In genomic region chr18:55406374-55407045, GRCh38 we compare ENCODE assay signal across 10 cellular contexts.
A peak's percentile ranks its signal among the peaks of the same experiment; 100 is the strongest.
DNase-seq lines count a peak whose midpoint lies in the region; ATAC-seq and TF ChIP-seq lines count a peak whose summit lies in the region.
"Had no signal": no experiment of that assay in that cellular context is flagged by ENCODE, and none has a peak within 500 bp of the region (broad histone marks: within the 10 kb centered on the region; RNA-seq: fewer than 3 reads in every experiment).

No MANE protein-coding gene starts in this region.

- H4K20me1 ChIP-seq in GM23338 (replicated peaks; ENCODE audit: insufficient read depth), result no peaks in the 10 kb centered on the region

- peak overlapping the region; percentile 78; the same call in 1 of the 2 replicates for H3K27ac Mint-ChIP-seq in GM23338
- H3K27ac Mint-ChIP-seq in effector memory CD8-positive, alpha-beta T cell, result no peak overlapping the region

- peaks cover 82% of the 10 kb centered on the region for H3K4me1 Mint-ChIP-seq in GM23338
- H3K4me1 Mint-ChIP-seq in effector memory CD8-positive, alpha-beta T cell (ENCODE audit: low read depth in 2 of 2), result no peaks in the 10 kb centered on the region
- H3K4me1 Mint-ChIP-seq: central memory CD8-positive, alpha-beta T cell had no signal

- H3K27ac ChIP-seq in GM23338 (ENCODE audit: low read depth), result no peak overlapping the region
- H3K27ac ChIP-seq in coronary artery, result peak overlapping the region; percentile 74 to 86
- peak overlapping the region in 1 of 2 donors; percentile 6 for H3K27ac ChIP-seq in prostate gland

- no peak for DNase-seq in GM23338 (ENCODE audit: low spot score)
- peak; percentile 73 for DNase-seq in NCI-H2171 treated with DMSO at 0.1 percent for 48 hours (lab: John Stamatoyannopoulos, UW)
- no peak for DNase-seq in coronary artery (ENCODE audit: low spot score)
- no peak for DNase-seq in prostate gland (ENCODE audit: low spot score)
- no peak for DNase-seq in posterior vena cava (ENCODE audit: low spot score)
- no peak for DNase-seq in effector memory CD8-positive, alpha-beta T cell
- DNase-seq in GM13976 (ENCODE audit: low spot score), result no peak
- DNase-seq: SIG-M5 had no signal

- H3K36me3 Mint-ChIP-seq in GM23338 (ENCODE audit: low read depth), result no peaks in the 10 kb centered on the region
- H3K36me3 Mint-ChIP-seq in effector memory CD8-positive, alpha-beta T cell (ENCODE audit: insufficient read depth), result no peaks in the 10 kb centered on the region

- no peak overlapping the region for H3K4me2 ChIP-seq in GM23338

- H3K4me3 Mint-ChIP-seq in GM23338, result no peak overlapping the region
- H3K4me3 Mint-ChIP-seq in effector memory CD8-positive, alpha-beta T cell, result no peak overlapping the region
- H3K4me3 Mint-ChIP-seq: central memory CD8-positive, alpha-beta T cell had no signal

- H2AFZ ChIP-seq in GM23338, result no peak overlapping the region

- H3K4me1 ChIP-seq in GM23338 (ENCODE audit: insufficient read depth) (peaks cover 72% of the 10 kb centered on the region), prostate gland (replicated peaks) (no peaks in the 10 kb centered on the region)

- H3K27me3 ChIP-seq in GM23338 (ENCODE audit: insufficient read depth) (no peaks in the 10 kb centered on the region), prostate gland (replicated peaks; ENCODE audit: insufficient read depth) (no peaks in the 10 kb centered on the region)

- peaks cover 3% of the 10 kb centered on the region for H3K27me3 Mint-ChIP-seq in GM23338 (ENCODE audit: insufficient read depth, low read depth, poor library complexity)
- no peaks in the 10 kb centered on the region for H3K27me3 Mint-ChIP-seq in effector memory CD8-positive, alpha-beta T cell
- H3K27me3 Mint-ChIP-seq: central memory CD8-positive, alpha-beta T cell had no signal

- ATAC-seq in GM23338 (no peak), GM21717 (IDR thresholded peaks at IDR 0.05; ENCODE audit: unreplicated experiment) (no peak)
- ATAC-seq in effector memory CD8-positive, alpha-beta T cell (replicated peaks), result no peak

- no peaks in the 10 kb centered on the region for H3K9me3 Mint-ChIP-seq in GM23338
- no peaks in the 10 kb centered on the region for H3K9me3 Mint-ChIP-seq in effector memory CD8-positive, alpha-beta T cell
- H3K9me3 Mint-ChIP-seq: central memory CD8-positive, alpha-beta T cell had no signal

- H3K4me3 ChIP-seq in GM23338 (no peak overlapping the region), coronary artery (peak overlapping the region; percentile 64), prostate gland (peak overlapping the region; percentile 6 to 17)

- in situ Hi-C loops in GM13976 (cut with MboI; ENCODE audit: low sequenced_read_pairs, unreplicated experiment), result loop anchor here (10.0 to 25.0 kb wide), 2 partner anchors 381 to 1168 kb away; no protein-coding TSS in a partner anchor

- no peaks in the 10 kb centered on the region for H3F3A ChIP-seq in GM23338 (replicated peaks; ENCODE audit: low read depth)

- intact Hi-C loops in prostate gland (cut with DNase I), result no loop called here
- intact Hi-C loops in posterior vena cava (cut with DNase I), result loop anchor here in 1 of 2 donors (5.0 kb wide), 1 partner anchor 181 kb away; the partner anchor contains the start of gene TCF4

- WGBS in prostate gland, result 38% methylated on average over 18 of the region's 18 CpGs

- H3K36me3 ChIP-seq in GM23338 (ENCODE audit: insufficient read depth), result no peaks in the 10 kb centered on the region
- no peaks in the 10 kb centered on the region for H3K36me3 ChIP-seq in prostate gland

- H3K79me2 ChIP-seq in GM23338 (replicated peaks; ENCODE audit: insufficient read depth), result peaks cover 83% of the 10 kb centered on the region

- TF ChIP-seq POLR2A in prostate gland (IDR thresholded peaks at IDR 0.05), result no peak

- H3K9me2 ChIP-seq in GM23338 (ENCODE audit: insufficient read depth), result no peaks in the 10 kb centered on the region

- H3K9me3 ChIP-seq in prostate gland, result no peaks in the 10 kb centered on the region

- no peak for TF ChIP-seq CTCF in GM23338 (conservative IDR thresholded peaks at IDR 0.05; ENCODE audit: low read depth in 2 of 2)
- no peak for TF ChIP-seq CTCF in coronary artery (IDR thresholded peaks at IDR 0.05)
- no peak for TF ChIP-seq CTCF in prostate gland (IDR thresholded peaks at IDR 0.05)
- TF ChIP-seq CTCF in GM13976 (IDR thresholded peaks at IDR 0.05; ENCODE audit: borderline replicate concordance, control extremely low read depth, extremely low read depth, insufficient read depth, missing control alignments), result no peak

TF ChIP-seq in GM23338, 12 proteins besides CTCF, POLR2A, EP300 and RAD21:
- no peak for TF ChIP-seq ZNF331 (CRISPR knock-in tag; IDR thresholded peaks at IDR 0.05; ENCODE audit: low read depth)
- no peak for TF ChIP-seq EZH2 (IDR thresholded peaks at IDR 0.05; ENCODE audit: low read depth, unreplicated experiment)
- no peak for TF ChIP-seq EZH2phosphoT487 (IDR thresholded peaks at IDR 0.05; ENCODE audit: unreplicated experiment)
- TF ChIP-seq STAT1 (IDR thresholded peaks at IDR 0.05; ENCODE audit: unreplicated experiment), result no peak
TF ChIP-seq in GM23338: peak in this region for 0.
